In the genomic region with DNA sequence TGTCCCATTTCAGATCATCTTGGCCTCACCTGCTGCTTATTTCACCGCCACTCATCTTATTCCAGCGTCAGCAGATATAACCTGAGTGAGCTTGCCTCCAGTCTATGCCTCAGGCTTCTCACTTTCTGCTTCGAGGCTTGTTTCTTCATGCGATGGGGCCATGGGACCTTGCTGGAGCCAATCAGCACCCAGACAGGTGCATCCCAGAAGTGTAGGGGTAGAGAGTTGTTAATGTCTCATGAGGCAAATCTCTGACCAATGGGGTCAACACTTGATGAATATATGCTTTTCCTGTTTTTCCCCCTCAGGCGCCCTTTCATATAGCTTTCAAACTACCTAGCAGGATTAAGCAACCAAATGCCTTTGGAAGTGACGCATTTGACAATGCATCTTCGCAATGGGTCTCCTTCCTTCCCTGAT, we compare ENCODE assay signal across 9 cellular contexts. TPM values are rescaled to one million over a fixed set of nuclear protein-coding genes. Genes with fewer than 3 reads are reported as not detected.
DNase-seq lines count a peak whose midpoint lies in the region; ATAC-seq and TF ChIP-seq lines count a peak whose summit lies in the region.
"Had no signal": no experiment of that assay in that cellular context is flagged by ENCODE, and none has a peak within 500 bp of the region (broad histone marks: within the 10 kb centered on the region; RNA-seq: fewer than 3 reads in every experiment).

No MANE protein-coding gene starts in this region.

- H3K27me3 ChIP-seq in muscle layer of duodenum (ENCODE audit: low read depth, low read length): no peaks in the 10 kb centered on the region

- H3K27ac ChIP-seq in 22Rv1 (peak overlapping the region; percentile 61; the same call in 1 of the 2 replicates), muscle layer of duodenum (ENCODE audit: low read length) (peak overlapping the region; percentile 73)

- peaks cover 5 to 12% of the 10 kb centered on the region in 2 donors for H3K36me3 ChIP-seq in muscle layer of duodenum (ENCODE audit: control insufficient read depth in 1 of 2, insufficient read depth in 2 of 2, low read length in 2 of 2)

- H3K4me1 Mint-ChIP-seq in activated naive CD8-positive, alpha-beta T cell treated with anti-CD3 and anti-CD28 coated beads for 36 hours: peaks cover 38% of the 10 kb centered on the region

- peak overlapping the region; percentile 99 for H3K27ac Mint-ChIP-seq in activated naive CD8-positive, alpha-beta T cell treated with anti-CD3 and anti-CD28 coated beads for 36 hours

- ATAC-seq in GM21367 (IDR thresholded peaks at IDR 0.05; ENCODE audit: unreplicated experiment) (peak; percentile 7), HG02571 (IDR thresholded peaks at IDR 0.05; ENCODE audit: unreplicated experiment) (no peak)

- no peak for DNase-seq in activated naive CD8-positive, alpha-beta T cell treated with anti-CD3 and anti-CD28 coated beads for 36 hours
- DNase-seq in ureter (ENCODE audit: low spot score) (no peak), NCI-H69 (lab: John Stamatoyannopoulos, UW) (no peak), NCI-H1436 (lab: John Stamatoyannopoulos, UW) (no peak)

- peaks cover 4 to 5% of the 10 kb centered on the region in 2 donors for H3K4me1 ChIP-seq in muscle layer of duodenum (ENCODE audit: control insufficient read depth in 1 of 2, insufficient read depth in 2 of 2, low read length in 2 of 2)

- no peak for TF ChIP-seq CTCF in 22Rv1 (IDR thresholded peaks at IDR 0.05)

- H3K9me3 ChIP-seq in muscle layer of duodenum (ENCODE audit: control insufficient read depth in 1 of 2, low read length in 2 of 2): no peaks in the 10 kb centered on the region

- peak overlapping the region; percentile 87 to 96 for H3K4me3 ChIP-seq in muscle layer of duodenum (ENCODE audit: low read depth in 1 of 2, low read length in 2 of 2)

- peaks cover 2% of the 10 kb centered on the region for H3K36me3 Mint-ChIP-seq in activated naive CD8-positive, alpha-beta T cell treated with anti-CD3 and anti-CD28 coated beads for 36 hours

- peaks cover 11% of the 10 kb centered on the region for H3K27me3 Mint-ChIP-seq in activated naive CD8-positive, alpha-beta T cell treated with anti-CD3 and anti-CD28 coated beads for 36 hours

- H3K9me3 Mint-ChIP-seq in activated naive CD8-positive, alpha-beta T cell treated with anti-CD3 and anti-CD28 coated beads for 36 hours: no peaks in the 10 kb centered on the region

- H3K4me3 Mint-ChIP-seq in activated naive CD8-positive, alpha-beta T cell treated with anti-CD3 and anti-CD28 coated beads for 36 hours: peak overlapping the region; percentile 98

RNA-seq across cellular contexts. Expression of gene YIPF1, which starts 0.9 kb away (rescaled TPM):
- 10 to 100 TPM; 14.5 to 16.5 TPM for total RNA-seq in activated naive CD8-positive, alpha-beta T cell treated with anti-CD3 and anti-CD28 coated beads for 36 hours
- 30.1 TPM for total RNA-seq in ureter

RNA-seq across cellular contexts. Expression of gene DIO1, which starts 3.5 kb away (rescaled TPM):
- total RNA-seq in activated naive CD8-positive, alpha-beta T cell treated with anti-CD3 and anti-CD28 coated beads for 36 hours: not detected
- not detected for total RNA-seq in ureter
- total RNA-seq: kidney epithelial cell had no signal

RNA-seq across cellular contexts. Expression of gene NDC1, which starts 52.4 kb away (rescaled TPM):
- 10 to 100 TPM; 44.2 to 50.4 TPM for total RNA-seq in activated naive CD8-positive, alpha-beta T cell treated with anti-CD3 and anti-CD28 coated beads for 36 hours
- 15.5 TPM for total RNA-seq in ureter

RNA-seq across cellular contexts. Expression of gene IFT25, which starts 55.0 kb away (rescaled TPM):
- 10 to 100 TPM; 53.2 to 59.1 TPM for total RNA-seq in activated naive CD8-positive, alpha-beta T cell treated with anti-CD3 and anti-CD28 coated beads for 36 hours
- total RNA-seq in ureter: 37.3 TPM

RNA-seq across cellular contexts. Expression of gene LRRC42, which starts 55.6 kb away (rescaled TPM):
- total RNA-seq in activated naive CD8-positive, alpha-beta T cell treated with anti-CD3 and anti-CD28 coated beads for 36 hours: 10 to 100 TPM; 29.0 to 30.1 TPM
- total RNA-seq in ureter: 24.8 TPM
